Comparison of ENCODE assay signal across 16 cellular contexts in genomic region chr2:49028101-49028500, GRCh38.
DNase-seq lines count a peak whose midpoint lies in the region; ATAC-seq and TF ChIP-seq lines count a peak whose summit lies in the region.
"Had no signal": no experiment of that assay in that cellular context is flagged by ENCODE, and none has a peak within 500 bp of the region (broad histone marks: within the 10 kb centered on the region; RNA-seq: fewer than 3 reads in every experiment).

No MANE protein-coding gene starts in this region.

- H3K4me3 Mint-ChIP-seq in endothelial cell (ENCODE audit: unreplicated experiment): no peak overlapping the region
- H3K4me3 Mint-ChIP-seq: activated CD4-positive, alpha-beta T cell treated with anti-CD3 and anti-CD28 coated beads, Interleukin-2, amount 10 ng/mL, durations not matched to agents 7 days and 5 days had no signal

- DNase-seq in NCI-H748 (lab: John Stamatoyannopoulos, UW; ENCODE audit: unreplicated experiment): peak; percentile 13
- DNase-seq in NCI-H748 treated with DMSO at 0.1 percent for 48 hours (lab: John Stamatoyannopoulos, UW): no peak
- DNase-seq in lower leg skin (ENCODE audit: low spot score in 2 of 2): no peak
- no peak for DNase-seq in endothelial cell (ENCODE audit: low spot score)
- no peak for DNase-seq in stimulated activated naive CD4-positive, alpha-beta T cell (lab: John Stamatoyannopoulos, UW)
- DNase-seq: activated CD4-positive, alpha-beta T cell treated with anti-CD3 and anti-CD28 coated beads, Interleukin-2, amount 10 ng/mL, durations not matched to agents 7 days and 5 days; activated naive CD4-positive, alpha-beta T cell treated with Interleukin-2 at 50 U/mL for 16 hours; colonic mucosa; DMS79; gastrocnemius medialis; mammary epithelial cell; NCI-H510A treated with DMSO at 0.1 percent for 48 hours had no signal

- no peak for TF ChIP-seq POLR2A in lower leg skin (IDR thresholded peaks at IDR 0.05)

- intact Hi-C loops in lower leg skin (cut with DNase I; ENCODE audit: low total_unique reads): no loop called here

- ATAC-seq in GM21737 (IDR thresholded peaks at IDR 0.05; ENCODE audit: unreplicated experiment) (peak; percentile 99), HG03196 (IDR thresholded peaks at IDR 0.05; ENCODE audit: unreplicated experiment) (peak; percentile 98), SK-N-SH treated with all-trans-retinoic acid at 6 μM for 48 hours (no peak)
- ATAC-seq: gastrocnemius medialis had no signal

- TF ChIP-seq CTCF in lower leg skin (IDR thresholded peaks at IDR 0.05) (no peak), endothelial cell (IDR thresholded peaks at IDR 0.05; ENCODE audit: unreplicated experiment) (no peak)

- no peaks in the 10 kb centered on the region for H3K9me3 Mint-ChIP-seq in endothelial cell (ENCODE audit: unreplicated experiment)
- H3K9me3 Mint-ChIP-seq: activated CD4-positive, alpha-beta T cell treated with anti-CD3 and anti-CD28 coated beads, Interleukin-2, amount 10 ng/mL, durations not matched to agents 7 days and 5 days had no signal

- H3K4me3 ChIP-seq in lower leg skin (ENCODE audit: low read depth, poor library complexity, severe bottlenecking): no peak overlapping the region
- H3K4me3 ChIP-seq: colonic mucosa, gastrocnemius medialis, SK-N-MC had no signal

- no peaks in the 10 kb centered on the region for H3K36me3 Mint-ChIP-seq in endothelial cell (ENCODE audit: low read depth, unreplicated experiment)

- no peaks in the 10 kb centered on the region for H3K27me3 Mint-ChIP-seq in endothelial cell (ENCODE audit: unreplicated experiment)
- H3K27me3 Mint-ChIP-seq: activated CD4-positive, alpha-beta T cell treated with anti-CD3 and anti-CD28 coated beads, Interleukin-2, amount 10 ng/mL, durations not matched to agents 7 days and 5 days had no signal

- peaks cover 7% of the 10 kb centered on the region for H3K4me1 Mint-ChIP-seq in endothelial cell (ENCODE audit: unreplicated experiment)
- H3K4me1 Mint-ChIP-seq: activated CD4-positive, alpha-beta T cell treated with anti-CD3 and anti-CD28 coated beads, Interleukin-2, amount 10 ng/mL, durations not matched to agents 7 days and 5 days had no signal

- WGBS in lower leg skin, 2 donors: 88 to 91% methylated on average over 3 of the region's 3 CpGs

- H3K27ac Mint-ChIP-seq in endothelial cell (ENCODE audit: unreplicated experiment): no peak overlapping the region
- H3K27ac Mint-ChIP-seq: activated CD4-positive, alpha-beta T cell treated with anti-CD3 and anti-CD28 coated beads, Interleukin-2, amount 10 ng/mL, durations not matched to agents 7 days and 5 days had no signal

TF ChIP-seq in SK-N-SH treated with all-trans-retinoic acid at 6 μM for 48 hours, 23 proteins besides CTCF, POLR2A, EP300 and RAD21:
- TF ChIP-seq ZC3H10 (CRISPR knock-in tag; IDR thresholded peaks at IDR 0.05) (no peak), ZNF8 (CRISPR knock-in tag; IDR thresholded peaks at IDR 0.05) (no peak), ZFP3 (CRISPR knock-in tag; IDR thresholded peaks at IDR 0.05) (no peak), ZNF565 (CRISPR knock-in tag; conservative IDR thresholded peaks at IDR 0.05; ENCODE audit: low read depth) (no peak), SNAI2 (CRISPR knock-in tag; IDR thresholded peaks at IDR 0.05) (no peak), ESRRG (CRISPR knock-in tag; IDR thresholded peaks at IDR 0.05) (no peak), CSDC2 (CRISPR knock-in tag; IDR thresholded peaks at IDR 0.05) (no peak), CREB5 (CRISPR knock-in tag; IDR thresholded peaks at IDR 0.05; ENCODE audit: low read depth) (no peak), TOX (CRISPR knock-in tag; IDR thresholded peaks at IDR 0.05; ENCODE audit: borderline replicate concordance) (no peak), ZFP30 (CRISPR knock-in tag; IDR thresholded peaks at IDR 0.05) (no peak), CSRNP3 (CRISPR knock-in tag; IDR thresholded peaks at IDR 0.05) (no peak), PPARA (CRISPR knock-in tag; IDR thresholded peaks at IDR 0.05; ENCODE audit: borderline replicate concordance) (no peak), ARNTL (CRISPR knock-in tag; IDR thresholded peaks at IDR 0.05; ENCODE audit: borderline replicate concordance, low read depth) (no peak), ZNF70 (CRISPR knock-in tag; IDR thresholded peaks at IDR 0.05) (no peak), TCF4 (CRISPR knock-in tag; IDR thresholded peaks at IDR 0.05; ENCODE audit: borderline replicate concordance) (no peak), ISL1 (CRISPR knock-in tag; IDR thresholded peaks at IDR 0.05) (no peak)
- TF ChIP-seq, protein P1, sequence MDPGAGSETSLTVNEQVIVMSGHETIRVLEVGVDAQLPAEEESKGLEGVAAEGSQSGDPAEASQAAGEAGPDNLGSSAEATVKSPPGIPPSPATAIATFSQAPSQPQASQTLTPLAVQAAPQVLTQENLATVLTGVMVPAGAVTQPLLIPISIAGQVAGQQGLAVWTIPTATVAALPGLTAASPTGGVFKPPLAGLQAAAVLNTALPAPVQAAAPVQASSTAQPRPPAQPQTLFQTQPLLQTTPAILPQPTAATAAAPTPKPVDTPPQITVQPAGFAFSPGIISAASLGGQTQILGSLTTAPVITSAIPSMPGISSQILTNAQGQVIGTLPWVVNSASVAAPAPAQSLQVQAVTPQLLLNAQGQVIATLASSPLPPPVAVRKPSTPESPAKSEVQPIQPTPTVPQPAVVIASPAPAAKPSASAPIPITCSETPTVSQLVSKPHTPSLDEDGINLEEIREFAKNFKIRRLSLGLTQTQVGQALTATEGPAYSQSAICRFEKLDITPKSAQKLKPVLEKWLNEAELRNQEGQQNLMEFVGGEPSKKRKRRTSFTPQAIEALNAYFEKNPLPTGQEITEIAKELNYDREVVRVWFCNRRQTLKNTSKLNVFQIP (CRISPR knock-in tag; IDR thresholded peaks at IDR 0.05; ENCODE audit: borderline replicate concordance, low read depth): no peak
- TF ChIP-seq, protein P2, sequence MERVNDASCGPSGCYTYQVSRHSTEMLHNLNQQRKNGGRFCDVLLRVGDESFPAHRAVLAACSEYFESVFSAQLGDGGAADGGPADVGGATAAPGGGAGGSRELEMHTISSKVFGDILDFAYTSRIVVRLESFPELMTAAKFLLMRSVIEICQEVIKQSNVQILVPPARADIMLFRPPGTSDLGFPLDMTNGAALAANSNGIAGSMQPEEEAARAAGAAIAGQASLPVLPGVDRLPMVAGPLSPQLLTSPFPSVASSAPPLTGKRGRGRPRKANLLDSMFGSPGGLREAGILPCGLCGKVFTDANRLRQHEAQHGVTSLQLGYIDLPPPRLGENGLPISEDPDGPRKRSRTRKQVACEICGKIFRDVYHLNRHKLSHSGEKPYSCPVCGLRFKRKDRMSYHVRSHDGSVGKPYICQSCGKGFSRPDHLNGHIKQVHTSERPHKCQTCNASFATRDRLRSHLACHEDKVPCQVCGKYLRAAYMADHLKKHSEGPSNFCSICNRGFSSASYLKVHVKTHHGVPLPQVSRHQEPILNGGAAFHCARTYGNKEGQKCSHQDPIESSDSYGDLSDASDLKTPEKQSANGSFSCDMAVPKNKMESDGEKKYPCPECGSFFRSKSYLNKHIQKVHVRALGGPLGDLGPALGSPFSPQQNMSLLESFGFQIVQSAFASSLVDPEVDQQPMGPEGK (CRISPR knock-in tag; IDR thresholded peaks at IDR 0.05; ENCODE audit: borderline replicate concordance): no peak
